In the genomic region with DNA sequence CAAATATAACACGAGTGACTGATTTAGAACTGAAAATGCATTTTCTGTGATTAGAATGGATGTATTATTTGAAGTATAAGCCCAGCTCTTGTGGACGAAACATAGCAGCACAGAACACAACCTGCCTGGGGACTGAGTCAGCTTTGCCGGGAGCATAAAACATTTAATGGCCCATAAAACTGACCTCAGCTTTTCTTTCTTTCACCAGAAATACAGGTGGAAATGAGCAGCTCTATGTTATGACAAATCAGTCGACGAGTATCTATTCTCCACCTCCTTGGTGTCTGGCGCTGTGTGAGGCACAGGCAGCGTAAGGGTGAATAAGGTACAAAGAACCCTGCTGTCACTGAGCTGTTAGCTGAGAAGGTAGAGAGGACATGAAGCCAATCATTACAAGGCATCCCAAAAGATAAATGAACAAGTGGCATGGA, we compare ENCODE assay signal across 1 cellular context.
TF ChIP-seq lines count a peak whose summit lies in the region.

No MANE protein-coding gene starts in this region.

TF ChIP-seq in H1, 55 proteins besides CTCF, POLR2A, EP300 and RAD21:
- TF ChIP-seq KDM1A (IDR thresholded peaks at IDR 0.05; ENCODE audit: borderline replicate concordance, low read length) (no peak), CREB1 (IDR thresholded peaks at IDR 0.05) (no peak), ZNF274 (IDR thresholded peaks at IDR 0.05; ENCODE audit: borderline replicate concordance, extremely low read depth, low read length) (no peak), TCF12 (IDR thresholded peaks at IDR 0.05; ENCODE audit: low read depth, low read length) (no peak), PHF8 (conservative IDR thresholded peaks at IDR 0.05; ENCODE audit: low read depth, low read length) (no peak), TAF1 (IDR thresholded peaks at IDR 0.05; ENCODE audit: low read depth, low read length) (no peak), CBX8 (IDR thresholded peaks at IDR 0.05; ENCODE audit: borderline replicate concordance, low read depth, low read length) (no peak), BRCA1 (IDR thresholded peaks at IDR 0.05; ENCODE audit: low read depth, low read length) (no peak), ASH2L (IDR thresholded peaks at IDR 0.05; ENCODE audit: low read length) (no peak), POLR2AphosphoS5 (IDR thresholded peaks at IDR 0.05; ENCODE audit: low read depth, low read length) (no peak), SAP30 (IDR thresholded peaks at IDR 0.05; ENCODE audit: insufficient read depth, insufficient replicate concordance, low read length) (no peak), SP1 (IDR thresholded peaks at IDR 0.05; ENCODE audit: low read depth, low read length) (no peak), SUZ12 (IDR thresholded peaks at IDR 0.05; ENCODE audit: low read length) (no peak), GABPA (IDR thresholded peaks at IDR 0.05; ENCODE audit: borderline replicate concordance, insufficient read depth, low read length) (no peak), RFX5 (IDR thresholded peaks at IDR 0.05; ENCODE audit: borderline replicate concordance, low read depth, low read length) (no peak), SIN3A (conservative IDR thresholded peaks at IDR 0.05 in 1 of 2, IDR thresholded peaks at IDR 0.05 in 1 of 2; ENCODE audit: low read depth in 1 of 2, low read length in 2 of 2) (no peak), RBBP5 (IDR thresholded peaks at IDR 0.05; ENCODE audit: borderline replicate concordance, low read depth, low read length) (no peak), NRF1 (IDR thresholded peaks at IDR 0.05; ENCODE audit: low read depth, low read length) (no peak)
- TF ChIP-seq, protein P1, sequence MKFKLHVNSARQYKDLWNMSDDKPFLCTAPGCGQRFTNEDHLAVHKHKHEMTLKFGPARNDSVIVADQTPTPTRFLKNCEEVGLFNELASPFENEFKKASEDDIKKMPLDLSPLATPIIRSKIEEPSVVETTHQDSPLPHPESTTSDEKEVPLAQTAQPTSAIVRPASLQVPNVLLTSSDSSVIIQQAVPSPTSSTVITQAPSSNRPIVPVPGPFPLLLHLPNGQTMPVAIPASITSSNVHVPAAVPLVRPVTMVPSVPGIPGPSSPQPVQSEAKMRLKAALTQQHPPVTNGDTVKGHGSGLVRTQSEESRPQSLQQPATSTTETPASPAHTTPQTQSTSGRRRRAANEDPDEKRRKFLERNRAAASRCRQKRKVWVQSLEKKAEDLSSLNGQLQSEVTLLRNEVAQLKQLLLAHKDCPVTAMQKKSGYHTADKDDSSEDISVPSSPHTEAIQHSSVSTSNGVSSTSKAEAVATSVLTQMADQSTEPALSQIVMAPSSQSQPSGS (IDR thresholded peaks at IDR 0.05; ENCODE audit: low read length), result no peak
- TF ChIP-seq, protein P2, sequence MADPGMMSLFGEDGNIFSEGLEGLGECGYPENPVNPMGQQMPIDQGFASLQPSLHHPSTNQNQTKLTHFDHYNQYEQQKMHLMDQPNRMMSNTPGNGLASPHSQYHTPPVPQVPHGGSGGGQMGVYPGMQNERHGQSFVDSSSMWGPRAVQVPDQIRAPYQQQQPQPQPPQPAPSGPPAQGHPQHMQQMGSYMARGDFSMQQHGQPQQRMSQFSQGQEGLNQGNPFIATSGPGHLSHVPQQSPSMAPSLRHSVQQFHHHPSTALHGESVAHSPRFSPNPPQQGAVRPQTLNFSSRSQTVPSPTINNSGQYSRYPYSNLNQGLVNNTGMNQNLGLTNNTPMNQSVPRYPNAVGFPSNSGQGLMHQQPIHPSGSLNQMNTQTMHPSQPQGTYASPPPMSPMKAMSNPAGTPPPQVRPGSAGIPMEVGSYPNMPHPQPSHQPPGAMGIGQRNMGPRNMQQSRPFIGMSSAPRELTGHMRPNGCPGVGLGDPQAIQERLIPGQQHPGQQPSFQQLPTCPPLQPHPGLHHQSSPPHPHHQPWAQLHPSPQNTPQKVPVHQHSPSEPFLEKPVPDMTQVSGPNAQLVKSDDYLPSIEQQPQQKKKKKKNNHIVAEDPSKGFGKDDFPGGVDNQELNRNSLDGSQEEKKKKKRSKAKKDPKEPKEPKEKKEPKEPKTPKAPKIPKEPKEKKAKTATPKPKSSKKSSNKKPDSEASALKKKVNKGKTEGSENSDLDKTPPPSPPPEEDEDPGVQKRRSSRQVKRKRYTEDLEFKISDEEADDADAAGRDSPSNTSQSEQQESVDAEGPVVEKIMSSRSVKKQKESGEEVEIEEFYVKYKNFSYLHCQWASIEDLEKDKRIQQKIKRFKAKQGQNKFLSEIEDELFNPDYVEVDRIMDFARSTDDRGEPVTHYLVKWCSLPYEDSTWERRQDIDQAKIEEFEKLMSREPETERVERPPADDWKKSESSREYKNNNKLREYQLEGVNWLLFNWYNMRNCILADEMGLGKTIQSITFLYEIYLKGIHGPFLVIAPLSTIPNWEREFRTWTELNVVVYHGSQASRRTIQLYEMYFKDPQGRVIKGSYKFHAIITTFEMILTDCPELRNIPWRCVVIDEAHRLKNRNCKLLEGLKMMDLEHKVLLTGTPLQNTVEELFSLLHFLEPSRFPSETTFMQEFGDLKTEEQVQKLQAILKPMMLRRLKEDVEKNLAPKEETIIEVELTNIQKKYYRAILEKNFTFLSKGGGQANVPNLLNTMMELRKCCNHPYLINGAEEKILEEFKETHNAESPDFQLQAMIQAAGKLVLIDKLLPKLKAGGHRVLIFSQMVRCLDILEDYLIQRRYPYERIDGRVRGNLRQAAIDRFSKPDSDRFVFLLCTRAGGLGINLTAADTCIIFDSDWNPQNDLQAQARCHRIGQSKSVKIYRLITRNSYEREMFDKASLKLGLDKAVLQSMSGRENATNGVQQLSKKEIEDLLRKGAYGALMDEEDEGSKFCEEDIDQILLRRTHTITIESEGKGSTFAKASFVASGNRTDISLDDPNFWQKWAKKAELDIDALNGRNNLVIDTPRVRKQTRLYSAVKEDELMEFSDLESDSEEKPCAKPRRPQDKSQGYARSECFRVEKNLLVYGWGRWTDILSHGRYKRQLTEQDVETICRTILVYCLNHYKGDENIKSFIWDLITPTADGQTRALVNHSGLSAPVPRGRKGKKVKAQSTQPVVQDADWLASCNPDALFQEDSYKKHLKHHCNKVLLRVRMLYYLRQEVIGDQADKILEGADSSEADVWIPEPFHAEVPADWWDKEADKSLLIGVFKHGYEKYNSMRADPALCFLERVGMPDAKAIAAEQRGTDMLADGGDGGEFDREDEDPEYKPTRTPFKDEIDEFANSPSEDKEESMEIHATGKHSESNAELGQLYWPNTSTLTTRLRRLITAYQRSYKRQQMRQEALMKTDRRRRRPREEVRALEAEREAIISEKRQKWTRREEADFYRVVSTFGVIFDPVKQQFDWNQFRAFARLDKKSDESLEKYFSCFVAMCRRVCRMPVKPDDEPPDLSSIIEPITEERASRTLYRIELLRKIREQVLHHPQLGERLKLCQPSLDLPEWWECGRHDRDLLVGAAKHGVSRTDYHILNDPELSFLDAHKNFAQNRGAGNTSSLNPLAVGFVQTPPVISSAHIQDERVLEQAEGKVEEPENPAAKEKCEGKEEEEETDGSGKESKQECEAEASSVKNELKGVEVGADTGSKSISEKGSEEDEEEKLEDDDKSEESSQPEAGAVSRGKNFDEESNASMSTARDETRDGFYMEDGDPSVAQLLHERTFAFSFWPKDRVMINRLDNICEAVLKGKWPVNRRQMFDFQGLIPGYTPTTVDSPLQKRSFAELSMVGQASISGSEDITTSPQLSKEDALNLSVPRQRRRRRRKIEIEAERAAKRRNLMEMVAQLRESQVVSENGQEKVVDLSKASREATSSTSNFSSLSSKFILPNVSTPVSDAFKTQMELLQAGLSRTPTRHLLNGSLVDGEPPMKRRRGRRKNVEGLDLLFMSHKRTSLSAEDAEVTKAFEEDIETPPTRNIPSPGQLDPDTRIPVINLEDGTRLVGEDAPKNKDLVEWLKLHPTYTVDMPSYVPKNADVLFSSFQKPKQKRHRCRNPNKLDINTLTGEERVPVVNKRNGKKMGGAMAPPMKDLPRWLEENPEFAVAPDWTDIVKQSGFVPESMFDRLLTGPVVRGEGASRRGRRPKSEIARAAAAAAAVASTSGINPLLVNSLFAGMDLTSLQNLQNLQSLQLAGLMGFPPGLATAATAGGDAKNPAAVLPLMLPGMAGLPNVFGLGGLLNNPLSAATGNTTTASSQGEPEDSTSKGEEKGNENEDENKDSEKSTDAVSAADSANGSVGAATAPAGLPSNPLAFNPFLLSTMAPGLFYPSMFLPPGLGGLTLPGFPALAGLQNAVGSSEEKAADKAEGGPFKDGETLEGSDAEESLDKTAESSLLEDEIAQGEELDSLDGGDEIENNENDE (IDR thresholded peaks at IDR 0.05; ENCODE audit: insufficient replicate concordance, low read length), result no peak
